ENCODE assay signal across 28 cellular contexts in the genomic region with DNA sequence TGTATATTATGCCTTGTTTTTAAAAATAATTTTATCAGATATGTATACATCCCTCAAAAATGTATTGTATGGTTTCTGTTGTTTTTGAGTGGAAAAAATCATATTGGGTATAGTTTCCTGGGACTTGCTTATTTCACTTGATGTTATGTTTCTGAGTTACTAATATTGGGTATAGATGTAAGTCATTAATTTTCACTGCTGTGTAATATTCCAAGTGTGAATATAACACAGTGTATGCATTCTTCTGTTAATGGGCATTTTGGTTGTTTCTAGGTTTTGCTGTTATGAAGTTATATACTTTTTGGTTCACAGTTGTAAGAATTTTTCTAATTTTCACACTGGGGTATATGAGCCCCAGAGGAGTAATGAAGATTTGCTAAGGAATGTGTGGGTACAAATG.
"Had no signal": no experiment of that assay in that cellular context is flagged by ENCODE, and none has a peak within 500 bp of the region (broad histone marks: within the 10 kb centered on the region; RNA-seq: fewer than 3 reads in every experiment).

No MANE protein-coding gene starts in this region.

- H3K27ac Mint-ChIP-seq: activated CD4-positive, alpha-beta memory T cell treated with anti-CD3 and anti-CD28 coated beads, Interleukin-2, amount 10 ng/mL, durations not matched to agents 7 days and 5 days; activated CD4-positive, alpha-beta T cell treated with anti-CD3 and anti-CD28 coated beads, Interleukin-2, amount 10 ng/mL, durations not matched to agents 7 days and 5 days; activated naive CD4-positive, alpha-beta T cell treated with anti-CD3 and anti-CD28 coated beads, Interleukin-2, amount 50 U/mL, for 72 hours; activated T-helper 17 cell treated with anti-CD3 and anti-CD28 coated beads, Interleukin-2, amount 50 U/mL, for 72 hours; stimulated activated effector memory CD8-positive, alpha-beta T cell treated with anti-CD3 and anti-CD28 coated beads, Interleukin-12 subunit alpha, Interleukin-12 subunit beta, amount 100 ng/mL, for 72 hours; stimulated activated naive CD8-positive, alpha-beta T cell treated with anti-CD3 and anti-CD28 coated beads, Interleukin-15, amount 100 ng/mL, for 72 hours had no signal

- H3K4me3 ChIP-seq: adrenal gland, coronary artery, gastroesophageal sphincter, mucosa of descending colon, skin epidermis, uterus had no signal

- FAIRE-seq: endothelial cell of umbilical vein, keratinocyte had no signal

- H3K9me3 ChIP-seq: adrenal gland, mucosa of descending colon had no signal

- H3K9me3 Mint-ChIP-seq: activated CD4-positive, alpha-beta memory T cell treated with anti-CD3 and anti-CD28 coated beads, Interleukin-2, amount 10 ng/mL, durations not matched to agents 7 days and 5 days; activated naive CD4-positive, alpha-beta T cell treated with anti-CD3 and anti-CD28 coated beads, Interleukin-2, amount 50 U/mL, for 72 hours; activated T-cell treated with anti-CD3 and anti-CD28 coated beads, Interleukin-2, amount 50 U/mL, for 4 hours; activated T-helper 17 cell treated with anti-CD3 and anti-CD28 coated beads, Interleukin-2, amount 50 U/mL, for 72 hours; effector memory CD8-positive, alpha-beta T cell; stimulated activated effector memory CD8-positive, alpha-beta T cell treated with anti-CD3 and anti-CD28 coated beads, Interleukin-12 subunit alpha, Interleukin-12 subunit beta, amount 100 ng/mL, for 72 hours; stimulated activated naive CD8-positive, alpha-beta T cell treated with anti-CD3 and anti-CD28 coated beads, Interleukin-15, amount 100 ng/mL, for 72 hours had no signal

- ATAC-seq: activated naive CD4-positive, alpha-beta T cell treated with anti-CD3 and anti-CD28 coated beads, Interleukin-2, amount 50 U/mL, for 72 hours; activated T-cell treated with anti-CD3 and anti-CD28 coated beads, Interleukin-2, amount 50 U/mL, for 4 hours; activated T-helper 17 cell treated with anti-CD3 and anti-CD28 coated beads, Interleukin-2, amount 50 U/mL, for 72 hours; effector memory CD8-positive, alpha-beta T cell; gastroesophageal sphincter; left cardiac atrium; left ventricle myocardium superior; mucosa of descending colon; sciatic nerve; stimulated activated effector memory CD8-positive, alpha-beta T cell treated with anti-CD3 and anti-CD28 coated beads, Interleukin-12 subunit alpha, Interleukin-12 subunit beta, amount 100 ng/mL, for 72 hours; stimulated activated naive CD8-positive, alpha-beta T cell treated with anti-CD3 and anti-CD28 coated beads, Interleukin-15, amount 100 ng/mL, for 72 hours had no signal

- H3K27me3 Mint-ChIP-seq: activated CD4-positive, alpha-beta memory T cell treated with anti-CD3 and anti-CD28 coated beads, Interleukin-2, amount 10 ng/mL, durations not matched to agents 7 days and 5 days; activated CD4-positive, alpha-beta T cell treated with anti-CD3 and anti-CD28 coated beads, Interleukin-2, amount 10 ng/mL, durations not matched to agents 7 days and 5 days; activated T-helper 17 cell treated with anti-CD3 and anti-CD28 coated beads, Interleukin-2, amount 50 U/mL, for 72 hours; effector memory CD8-positive, alpha-beta T cell; stimulated activated naive CD8-positive, alpha-beta T cell treated with anti-CD3 and anti-CD28 coated beads, Interleukin-15, amount 100 ng/mL, for 72 hours; type B pancreatic cell had no signal

- H3K27me3 ChIP-seq: adrenal gland, brain microvascular endothelial cell, gastroesophageal sphincter, uterus had no signal

- DNase-seq: activated CD4-positive, alpha-beta memory T cell treated with anti-CD3 and anti-CD28 coated beads, Interleukin-2, amount 10 ng/mL, durations not matched to agents 7 days and 5 days; activated CD4-positive, alpha-beta T cell treated with anti-CD3 and anti-CD28 coated beads, Interleukin-2, amount 10 ng/mL, durations not matched to agents 7 days and 5 days; activated CD4-positive, CD25-positive, alpha-beta regulatory T cell treated with anti-CD3 and anti-CD28 coated beads, Interleukin-2, amount 50 U/mL, for 72 hours; activated gamma-delta T cell treated with Interleukin-2 at 50 U/mL for 16 hours; activated T-cell treated with anti-CD3 and anti-CD28 coated beads, Interleukin-2, amount 50 U/mL, for 4 hours; adrenal gland; aorta; brain microvascular endothelial cell; effector memory CD8-positive, alpha-beta T cell; hippocampal formation; left cardiac atrium; left ventricle myocardium superior; mucosa of descending colon; stimulated activated CD4-positive, alpha-beta T cell treated with anti-CD3 and anti-CD28 coated beads, Interleukin-4, amount 100 ng/mL, for 24 hours; stimulated activated naive CD8-positive, alpha-beta T cell treated with anti-CD3 and anti-CD28 coated beads, Interleukin-15, amount 100 ng/mL, for 72 hours; substantia nigra; T-helper 2 cell; uterus had no signal

- H3K27ac ChIP-seq: adrenal gland, brain microvascular endothelial cell, coronary artery, gastroesophageal sphincter, skin epidermis, uterus had no signal

- H3K4me1 ChIP-seq: uterus had no signal

- H3K36me3 ChIP-seq: adrenal gland, brain microvascular endothelial cell, gastroesophageal sphincter, uterus had no signal
